In the genomic region with DNA sequence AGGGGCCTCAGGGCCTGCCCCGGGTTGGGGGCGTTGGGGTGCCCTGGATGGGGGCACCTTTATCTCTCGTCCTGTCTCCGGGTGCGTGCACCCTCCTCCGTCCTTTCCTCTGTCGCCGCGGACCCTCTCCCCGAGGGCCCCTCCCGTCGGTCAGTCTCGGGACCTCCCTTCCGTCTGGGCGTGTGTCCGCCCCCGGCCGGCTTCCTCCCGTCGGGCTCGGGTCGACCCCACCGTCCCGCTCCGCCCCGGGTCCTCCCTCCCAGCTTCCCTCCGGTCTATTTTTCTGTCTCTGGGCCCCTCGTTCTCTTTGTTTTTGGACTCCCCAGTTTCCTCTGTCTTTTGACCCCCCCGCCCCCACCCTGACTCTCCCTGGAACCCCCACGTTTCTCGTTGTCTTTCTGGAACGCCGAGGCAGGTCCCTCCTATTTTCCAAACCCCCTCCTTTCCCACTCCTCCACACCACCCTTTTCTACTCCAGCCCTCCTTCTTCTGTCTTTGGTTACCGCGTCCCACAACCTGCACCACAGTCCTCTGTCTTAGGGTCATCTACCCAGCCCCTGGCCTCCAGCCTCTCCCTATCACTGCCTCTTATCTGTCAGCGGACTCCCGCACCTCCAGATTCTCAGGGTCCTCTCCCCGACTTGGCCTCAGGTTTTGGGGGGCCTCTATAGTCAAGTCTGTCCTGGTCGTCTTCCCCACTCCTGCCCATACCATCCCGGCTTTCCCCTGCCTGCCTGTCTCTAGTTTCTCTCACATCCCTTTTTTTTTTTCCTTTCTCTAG, we compare ENCODE assay signal across 8 cellular contexts. TPM values are rescaled to one million over a fixed set of nuclear protein-coding genes. Genes with fewer than 3 reads are reported as not detected.
A peak's percentile ranks its signal among the peaks of the same experiment; 100 is the strongest.
DNase-seq lines count a peak whose midpoint lies in the region; ATAC-seq and TF ChIP-seq lines count a peak whose summit lies in the region.

No MANE protein-coding gene starts in this region.

- TF ChIP-seq CTCF in HCT116 (IDR thresholded peaks at IDR 0.05 in 2 of 3, conservative IDR thresholded peaks at IDR 0.05 in 1 of 3; ENCODE audit: borderline replicate concordance in 1 of 3, insufficient read depth in 1 of 3, low read depth in 2 of 3, low read length in 2 of 3) (no peak), progenitor cell of endocrine pancreas (IDR thresholded peaks at IDR 0.05; ENCODE audit: unreplicated experiment) (no peak)

- DNase-seq in CD1c-positive myeloid dendritic cell (ENCODE audit: extremely low spot score) (peak; percentile 62), HCT116 (ENCODE audit: low read depth, low spot score) (no peak), Right ventricle myocardium superior (peak; percentile 77), progenitor cell of endocrine pancreas (ENCODE audit: low spot score, unreplicated experiment) (no peak), NCI-H1436 (lab: John Stamatoyannopoulos, UW) (no peak)
- peak; percentile 56 for DNase-seq in activated T-cell treated with anti-CD3 and anti-CD28 coated beads, Interleukin-2, amount 50 U/mL, for 24 hours

- H2AFZ ChIP-seq in HCT116 (ENCODE audit: low read depth, low read length, poor library complexity, severe bottlenecking), result no peak overlapping the region

- peak overlapping the region; percentile 94 for H3K27ac Mint-ChIP-seq in activated T-cell treated with anti-CD3 and anti-CD28 coated beads, Interleukin-2, amount 50 U/mL, for 24 hours
- peak overlapping the region; percentile 92 for H3K27ac Mint-ChIP-seq in progenitor cell of endocrine pancreas

- TF ChIP-seq POLR2A in HCT116 (IDR thresholded peaks at IDR 0.05; ENCODE audit: borderline replicate concordance, extremely low read depth, insufficient read depth, insufficient read length), result no peak

- H3K9ac ChIP-seq in HCT116 (ENCODE audit: low read length), result peak overlapping the region; percentile 92

- H3K9me2 ChIP-seq in HCT116 (ENCODE audit: insufficient read depth), result no peaks in the 10 kb centered on the region

- H3K36me3 Mint-ChIP-seq in activated T-cell treated with anti-CD3 and anti-CD28 coated beads, Interleukin-2, amount 50 U/mL, for 24 hours (ENCODE audit: low read depth), result peaks cover 57% of the 10 kb centered on the region
- H3K36me3 Mint-ChIP-seq in progenitor cell of endocrine pancreas (ENCODE audit: insufficient read depth), result peaks cover 6% of the 10 kb centered on the region

- intact Hi-C loops in HCT116 (cut with micrococcal nuclease) (loop anchor here (2.0 to 5.0 kb wide), 2 partner anchors 49 to 82 kb away; partner anchors contain the start of genes ACTMAP, COQ8B, ITPKC and SNRPA), Right ventricle myocardium superior (cut with DNase I) (loop anchor here (10.0 kb wide), 1 partner anchor 125 kb away; no protein-coding TSS in a partner anchor)

- peaks cover 55% of the 10 kb centered on the region for H3K79me2 ChIP-seq in HCT116 (ENCODE audit: insufficient read depth, low read length)

- H3K4me1 ChIP-seq in HCT116 (ENCODE audit: control insufficient read depth in 1 of 2, insufficient read depth in 2 of 2, low read length in 2 of 2), result peaks cover 14 to 49% of the 10 kb centered on the region in 2 experiments

- H3K9me3 ChIP-seq in HCT116 (ENCODE audit: control insufficient read depth in 1 of 2, insufficient read depth in 1 of 2, low read depth in 1 of 2, low read length in 2 of 2), result no peaks in the 10 kb centered on the region

- no TSS peak for BruUV-seq in HCT116 (replicated peaks; lab: Mats Ljungman, UMichigan)

- peaks cover 10 to 23% of the 10 kb centered on the region in 2 experiments; a peak in 3 of 4 replicates for H3K36me3 ChIP-seq in HCT116 (ENCODE audit: control insufficient read depth in 1 of 2, insufficient read depth in 2 of 2, low read length in 2 of 2)

- peak overlapping the region; percentile 88 for H3K4me3 ChIP-seq in HCT116 (replicated peaks in 1 of 2; ENCODE audit: low read depth in 1 of 2, low read length in 2 of 2)

- TF ChIP-seq RAD21 in HCT116 (IDR thresholded peaks at IDR 0.05; ENCODE audit: low read depth), result no peak

- H3K27me3 Mint-ChIP-seq in activated T-cell treated with anti-CD3 and anti-CD28 coated beads, Interleukin-2, amount 50 U/mL, for 24 hours, result no peaks in the 10 kb centered on the region
- H3K27me3 Mint-ChIP-seq in progenitor cell of endocrine pancreas, result no peaks in the 10 kb centered on the region

- peak overlapping the region; percentile 92 for H3K4me3 Mint-ChIP-seq in activated T-cell treated with anti-CD3 and anti-CD28 coated beads, Interleukin-2, amount 50 U/mL, for 24 hours
- H3K4me3 Mint-ChIP-seq in progenitor cell of endocrine pancreas (ENCODE audit: low read depth), result peak overlapping the region; percentile 89

- peaks cover 68% of the 10 kb centered on the region for H3K4me1 Mint-ChIP-seq in activated T-cell treated with anti-CD3 and anti-CD28 coated beads, Interleukin-2, amount 50 U/mL, for 24 hours (ENCODE audit: low read depth)
- H3K4me1 Mint-ChIP-seq in progenitor cell of endocrine pancreas (ENCODE audit: low read depth), result peaks cover 45% of the 10 kb centered on the region

- H3K9me3 Mint-ChIP-seq in activated T-cell treated with anti-CD3 and anti-CD28 coated beads, Interleukin-2, amount 50 U/mL, for 24 hours, result no peaks in the 10 kb centered on the region
- no peaks in the 10 kb centered on the region for H3K9me3 Mint-ChIP-seq in progenitor cell of endocrine pancreas (ENCODE audit: low read depth)

- H3K27ac ChIP-seq in HCT116 (ENCODE audit: low read depth, low read length), result peak overlapping the region; percentile 90

- ATAC-seq in HCT116, result peak; percentile 8
- ATAC-seq in Right ventricle myocardium superior (ENCODE audit: poor library complexity), result peak; percentile 4
- no peak for ATAC-seq in GM19397 (IDR thresholded peaks at IDR 0.05; ENCODE audit: unreplicated experiment)
- no peak for ATAC-seq in HG02571 (IDR thresholded peaks at IDR 0.05; ENCODE audit: unreplicated experiment)

- H3K4me2 ChIP-seq in HCT116 (ENCODE audit: low read length), result peak overlapping the region; percentile 90

- POLR2A ChIA-PET in HCT116 (lab: Charles Lee), result interaction anchor here (1.8 to 2.3 kb wide), 2 partner anchors 22 to 49 kb away, joined by 8 to 19 read pairs; partner anchors contain the start of genes ACTMAP and RAB4B

- no peaks in the 10 kb centered on the region for H4K20me1 ChIP-seq in HCT116 (ENCODE audit: insufficient read depth)

- H3K27me3 ChIP-seq in HCT116 (ENCODE audit: insufficient read depth, low read length), result no peaks in the 10 kb centered on the region

- RAD21 ChIA-PET in HCT116 (lab: Charles Lee; ENCODE audit: low non-redundant PET in 1 of 2, low total read pairs in 2 of 2, uncharacterized antibody in 2 of 2, unreplicated experiment in 2 of 2), result no interaction called here

- CTCF ChIA-PET in HCT116 (lab: Charles Lee), result interaction anchor here (1.1 to 1.2 kb wide), 2 partner anchors 165 to 205 kb away, joined by 3 read pairs; no protein-coding TSS in a partner anchor

TF ChIP-seq in HCT116, 20 proteins besides CTCF, POLR2A, EP300 and RAD21 (continues in another document):
- TF ChIP-seq EZH2phosphoT487 (IDR thresholded peaks at IDR 0.05; ENCODE audit: borderline replicate concordance) (no peak), ZFX (IDR thresholded peaks at IDR 0.05) (0 out of 2 replicates have a peak, but pooled peaks have one; percentile 47), POLR2AphosphoS5 (IDR thresholded peaks at IDR 0.05; ENCODE audit: low read depth, low read length) (no peak), CBX3 (IDR thresholded peaks at IDR 0.05; ENCODE audit: low read depth) (no peak), CEBPB (IDR thresholded peaks at IDR 0.05; ENCODE audit: low read depth) (no peak), ZNF274 (IDR thresholded peaks at IDR 0.05; ENCODE audit: low read depth, low read length) (no peak), SP1 (IDR thresholded peaks at IDR 0.05; ENCODE audit: low read depth) (no peak)
- TF ChIP-seq, protein P1, sequence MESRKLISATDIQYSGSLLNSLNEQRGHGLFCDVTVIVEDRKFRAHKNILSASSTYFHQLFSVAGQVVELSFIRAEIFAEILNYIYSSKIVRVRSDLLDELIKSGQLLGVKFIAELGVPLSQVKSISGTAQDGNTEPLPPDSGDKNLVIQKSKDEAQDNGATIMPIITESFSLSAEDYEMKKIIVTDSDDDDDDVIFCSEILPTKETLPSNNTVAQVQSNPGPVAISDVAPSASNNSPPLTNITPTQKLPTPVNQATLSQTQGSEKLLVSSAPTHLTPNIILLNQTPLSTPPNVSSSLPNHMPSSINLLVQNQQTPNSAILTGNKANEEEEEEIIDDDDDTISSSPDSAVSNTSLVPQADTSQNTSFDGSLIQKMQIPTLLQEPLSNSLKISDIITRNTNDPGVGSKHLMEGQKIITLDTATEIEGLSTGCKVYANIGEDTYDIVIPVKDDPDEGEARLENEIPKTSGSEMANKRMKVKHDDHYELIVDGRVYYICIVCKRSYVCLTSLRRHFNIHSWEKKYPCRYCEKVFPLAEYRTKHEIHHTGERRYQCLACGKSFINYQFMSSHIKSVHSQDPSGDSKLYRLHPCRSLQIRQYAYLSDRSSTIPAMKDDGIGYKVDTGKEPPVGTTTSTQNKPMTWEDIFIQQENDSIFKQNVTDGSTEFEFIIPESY (IDR thresholded peaks at IDR 0.05; ENCODE audit: extremely low read depth, insufficient replicate concordance, low read length), result no peak

RNA-seq across cellular contexts. Expression of gene EGLN2, which starts 0.8 kb away (rescaled TPM):
- total RNA-seq in HCT116 (2021; ENCODE audit: unreplicated experiment) (58.6 TPM), Right ventricle myocardium superior (65.4 TPM), progenitor cell of endocrine pancreas (107 and 110 TPM in 2 replicates)
- polyA plus RNA-seq in HCT116 (2012), result 49.8 and 51.1 TPM in 2 replicates

RNA-seq across cellular contexts. Expression of gene RAB4B, which starts 21.7 kb away (rescaled TPM):
- total RNA-seq in HCT116 (2021; ENCODE audit: unreplicated experiment) (18.7 TPM), Right ventricle myocardium superior (12.6 TPM), progenitor cell of endocrine pancreas (20.7 and 21.5 TPM in 2 replicates)
- polyA plus RNA-seq in HCT116 (2012), result 26.2 and 26.3 TPM in 2 replicates

RNA-seq across cellular contexts. Expression of gene MIA, which starts 24.4 kb away (rescaled TPM):
- total RNA-seq in HCT116 (2021; ENCODE audit: unreplicated experiment), result 1.4 TPM
- 0.83 and 2.2 TPM in 2 replicates for polyA plus RNA-seq in HCT116 (2012)
- not detected for total RNA-seq in Right ventricle myocardium superior
- total RNA-seq in progenitor cell of endocrine pancreas, result 4.6 and 8.5 TPM in 2 replicates

RNA-seq across cellular contexts. Expression of gene SNRPA, which starts 48.7 kb away (rescaled TPM):
- 170 TPM for total RNA-seq in HCT116 (2021; ENCODE audit: unreplicated experiment)
- polyA plus RNA-seq in HCT116 (2012), result 193 and 213 TPM in 2 replicates
- 27.7 TPM for total RNA-seq in Right ventricle myocardium superior
- 111 and 126 TPM in 2 replicates for total RNA-seq in progenitor cell of endocrine pancreas

RNA-seq across cellular contexts. Expression of gene ACTMAP, which starts 49.5 kb away (rescaled TPM):
- total RNA-seq in HCT116 (2021; ENCODE audit: unreplicated experiment) (16.8 TPM), Right ventricle myocardium superior (5.2 TPM), progenitor cell of endocrine pancreas (21.1 and 22.5 TPM in 2 replicates)
- polyA plus RNA-seq in HCT116 (2012), result 16.0 and 16.3 TPM in 2 replicates

Comparison
In these comparisons a context has a peak if more than half of its experiments do, and no peak if none do; other contexts are left out.
1. DNase-seq: peak in CD1c-positive myeloid dendritic cell (single experiment), activated T-cell treated with anti-CD3 and anti-CD28 coated beads, Interleukin-2, amount 50 U/mL, for 24 hours (single experiment) and Right ventricle myocardium superior (single experiment); none in HCT116 (single experiment), progenitor cell of endocrine pancreas (single experiment) and NCI-H1436 (single experiment).
2. ATAC-seq: peak in HCT116 (single experiment) and Right ventricle myocardium superior (single experiment); none in GM19397 (single experiment) and HG02571 (single experiment).